8 cellular contexts compared by ENCODE assay signal in genomic region chr21:25607151-25607811, GRCh38. TPM values are rescaled to one million over a fixed set of nuclear protein-coding genes. Genes with fewer than 3 reads are reported as not detected.
DNase-seq lines count a peak whose midpoint lies in the region; ATAC-seq and TF ChIP-seq lines count a peak whose summit lies in the region.

Gene MRPL39 (minus strand): TSS chr21:25607481. CDS start chr21:25607475, 6 bp downstream.

- peak within 1 kb of the TSS; percentile 82 for H3K4me3 ChIP-seq in AG04449 (ENCODE audit: low read depth, low read length)
- H3K4me3 ChIP-seq in WERI-Rb-1 (ENCODE audit: low read depth, low read length): peak within 1 kb of the TSS; percentile 93
- peak within 1 kb of the TSS; percentile 88 to 93 (median 89) for H3K4me3 ChIP-seq in mammary epithelial cell (replicated peaks in 1 of 3; ENCODE audit: insufficient read depth in 1 of 3, low read depth in 2 of 3, low read length in 3 of 3)

- DNase-seq in AG04449 (ENCODE audit: low read depth, low spot score) (peak; percentile 53), NCI-H2196 (lab: John Stamatoyannopoulos, UW; ENCODE audit: unreplicated experiment) (peak; percentile 88), WERI-Rb-1 (peak; percentile 96), mammary epithelial cell (peak; percentile 84), iPS-NIHi7 (ENCODE audit: extremely low spot score) (peak; percentile 95), smooth muscle cell of the brain vasculature (ENCODE audit: low read depth, low spot score) (peak; percentile 72)

- H3K27ac ChIP-seq in WERI-Rb-1 (peak within 1 kb of the TSS; percentile 85), mammary epithelial cell (ENCODE audit: insufficient read depth, low read depth, low read length) (peak within 1 kb of the TSS; percentile 73)

- intact Hi-C loops in mammary epithelial cell (cut with micrococcal nuclease): loop anchor here (1.0 to 5.0 kb wide), 2 partner anchors 127 to 1235 kb away; partner anchors contain the start of genes ATP5PF and GABPA

- H3K36me3 ChIP-seq in WERI-Rb-1 (peaks cover 46% of the 10 kb centered on the region), mammary epithelial cell (ENCODE audit: insufficient read depth, low read length) (peaks cover 18% of the 10 kb centered on the region)

- H3K9me3 ChIP-seq in WERI-Rb-1 (ENCODE audit: severe bottlenecking): no peaks in the 10 kb centered on the region
- H3K9me3 ChIP-seq in mammary epithelial cell (replicated peaks; ENCODE audit: insufficient read depth, low read length): no peaks in the 10 kb centered on the region

- H3K4me1 ChIP-seq in mammary epithelial cell (ENCODE audit: insufficient read depth, low read length): peaks cover 11% of the 10 kb centered on the region

- peak within 1 kb of the TSS; percentile 100 for H2AFZ ChIP-seq in mammary epithelial cell (ENCODE audit: low read depth, low read length)

- H4K20me1 ChIP-seq in mammary epithelial cell (ENCODE audit: insufficient read depth, low read length): no peaks in the 10 kb centered on the region

- H3K9ac ChIP-seq in mammary epithelial cell (ENCODE audit: insufficient read depth, low read length): peak within 1 kb of the TSS; percentile 89

- peaks cover 33% of the 10 kb centered on the region for H3K79me2 ChIP-seq in mammary epithelial cell (ENCODE audit: insufficient read depth, low read length)

- POLR2A ChIA-PET in AG04449 (lab: Yijun Ruan, JAX): no interaction called here

- WGBS in mammary epithelial cell (ENCODE audit: low coverage, missing lambda C conversion rate): 5% methylated on average over 20 of the region's 57 CpGs

- CTCF ChIA-PET in AG04449 (lab: Yijun Ruan, JAX): interaction anchor here (0.6 to 3.9 kb wide), 58 partner anchors 8 to 1111 kb away, joined by 3 to 78 read pairs (median 6); partner anchors contain the start of genes ATP5PF, GABPA and JAM2
- CTCF ChIA-PET in mammary epithelial cell (lab: Charles Lee; ENCODE audit: low non-redundant PET): no interaction called here

- BruUV-seq in mammary epithelial cell (replicated peaks; lab: Mats Ljungman, UMichigan): no TSS peak

- peak; percentile 91 for TF ChIP-seq CTCF in AG04449 (IDR thresholded peaks at IDR 0.05; ENCODE audit: insufficient read depth, low read length, missing control alignments)
- TF ChIP-seq CTCF in WERI-Rb-1 (IDR thresholded peaks at IDR 0.05; ENCODE audit: low read depth, low read length): peak; percentile 94
- TF ChIP-seq CTCF in mammary epithelial cell (conservative IDR thresholded peaks at IDR 0.05 in 1 of 2, IDR thresholded peaks at IDR 0.05 in 1 of 2; ENCODE audit: extremely low read depth in 1 of 2, insufficient read depth in 1 of 2, low read depth in 1 of 2, low read length in 2 of 2): peak; percentile 43 to 73

- in situ Hi-C loops in mammary epithelial cell (cut with MboI; ENCODE audit: low sequenced_read_pairs in 2 of 2): loop anchor here (5.0 to 25.0 kb wide), 5 partner anchors 118 to 1105 kb away; partner anchors contain the start of genes ATP5PF (in 1 of the 2) and GABPA (in 1 of the 2)

- dilution Hi-C loops in mammary epithelial cell (cut with HindIII; ENCODE audit: low sequenced_read_pairs): no loop called here

- ATAC-seq in GM18870 (IDR thresholded peaks at IDR 0.05; ENCODE audit: unreplicated experiment) (peak; percentile 85), HG03135 (IDR thresholded peaks at IDR 0.05; ENCODE audit: unreplicated experiment) (peak; percentile 94)

- H3K27me3 ChIP-seq in WERI-Rb-1 (ENCODE audit: insufficient read depth, low read depth, severe bottlenecking): no peaks in the 10 kb centered on the region
- H3K27me3 ChIP-seq in mammary epithelial cell (ENCODE audit: insufficient read depth, low read length): no peaks in the 10 kb centered on the region

- peak within 1 kb of the TSS; percentile 80 for H3K4me2 ChIP-seq in mammary epithelial cell (ENCODE audit: insufficient read depth, low read depth, low read length)

RNA-seq across cellular contexts. Expression of gene MRPL39, which starts in this region (rescaled TPM):
- total RNA-seq in mammary epithelial cell: 10 to 100 TPM; 26.2 to 53.8 TPM
- polyA plus RNA-seq in mammary epithelial cell: 37.9 TPM
- polyA minus RNA-seq in mammary epithelial cell: 15.7 TPM

Comparison
In these comparisons a context has a peak if more than half of its experiments do, and no peak if none do; other contexts are left out.
1. Peak in every context shown above with its lines: DNase-seq, ATAC-seq, H3K4me3 ChIP-seq and H3K27ac ChIP-seq.